In the genomic region with DNA sequence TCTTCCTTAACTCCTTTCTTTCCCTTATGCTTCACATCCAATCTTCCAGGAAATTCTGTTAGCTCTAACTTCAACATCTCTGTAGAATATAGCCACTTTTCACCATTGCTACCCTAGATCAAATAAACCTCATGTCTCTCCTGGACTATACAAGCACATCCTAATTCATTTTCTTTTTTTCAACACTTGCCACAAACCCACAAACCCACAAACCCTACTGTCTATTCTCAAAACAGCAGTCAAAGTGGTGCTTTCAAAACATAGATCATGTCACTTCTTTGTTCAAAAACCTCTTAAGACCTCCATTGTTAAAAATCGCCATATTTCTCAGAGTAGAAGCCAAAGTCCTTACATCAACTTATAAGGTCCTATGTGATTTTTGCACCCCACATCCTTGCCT, we compare ENCODE assay signal across 1 cellular context.
TF ChIP-seq lines count a peak whose summit lies in the region.

No MANE protein-coding gene starts in this region.

TF ChIP-seq in GM12878, 131 proteins besides CTCF, POLR2A, EP300 and RAD21:
- TF ChIP-seq EZH2 (IDR thresholded peaks at IDR 0.05; ENCODE audit: borderline replicate concordance, control insufficient read depth, low read depth, low read length) (no peak), PAX5 (IDR thresholded peaks at IDR 0.05; ENCODE audit: borderline replicate concordance, low read depth, low read length) (no peak), NFIC (IDR thresholded peaks at IDR 0.05; ENCODE audit: low read depth, low read length) (no peak), MXI1 (IDR thresholded peaks at IDR 0.05; ENCODE audit: low read depth, low read length) (no peak), RUNX3 (IDR thresholded peaks at IDR 0.05; ENCODE audit: low read length) (peak; percentile 35; the same call in 1 of the 2 replicates), SRF (IDR thresholded peaks at IDR 0.05; ENCODE audit: low read depth in 2 of 2, low read length in 2 of 2) (no peak), STAT1 (conservative IDR thresholded peaks at IDR 0.05) (no peak)
TF ChIP-seq in GM12878: peak in this region for 1.
